18 cellular contexts compared by ENCODE assay signal in genomic region chr11:129946965-129947364, GRCh38. TPM values are rescaled to one million over a fixed set of nuclear protein-coding genes. Genes with fewer than 3 reads are reported as not detected.
DNase-seq lines count a peak whose midpoint lies in the region; ATAC-seq and TF ChIP-seq lines count a peak whose summit lies in the region.
"Had no signal": no experiment of that assay in that cellular context is flagged by ENCODE, and none has a peak within 500 bp of the region (broad histone marks: within the 10 kb centered on the region; RNA-seq: fewer than 3 reads in every experiment).

No MANE protein-coding gene starts in this region.

- H3K9me2 ChIP-seq in GM23338 (ENCODE audit: insufficient read depth), result no peaks in the 10 kb centered on the region
- H3K9me2 ChIP-seq in OCI-LY1 (ENCODE audit: low read depth, low read length), result no peaks in the 10 kb centered on the region

- H3K4me3 ChIP-seq in GM23338 (no peak overlapping the region), OCI-LY1 (ENCODE audit: low read depth, low read length, poor library complexity, severe bottlenecking) (peak overlapping the region; percentile 78), endodermal cell (ENCODE audit: low read length) (no peak overlapping the region), thyroid gland (replicated peaks in 1 of 3) (no peak overlapping the region), esophagus muscularis mucosa (no peak overlapping the region)
- H3K4me3 ChIP-seq: SJSA1 had no signal

- TF ChIP-seq EP300 in esophagus muscularis mucosa (IDR thresholded peaks at IDR 0.05), result no peak

- no peak for TF ChIP-seq CTCF in GM23338 (conservative IDR thresholded peaks at IDR 0.05; ENCODE audit: low read depth in 2 of 2)
- no peak for TF ChIP-seq CTCF in OCI-LY1 (IDR thresholded peaks at IDR 0.05; ENCODE audit: low read length)
- no peak for TF ChIP-seq CTCF in endodermal cell (conservative IDR thresholded peaks at IDR 0.05)
- no peak for TF ChIP-seq CTCF in thyroid gland (IDR thresholded peaks at IDR 0.05)
- no peak for TF ChIP-seq CTCF in esophagus muscularis mucosa (IDR thresholded peaks at IDR 0.05)

- TF ChIP-seq POLR2A in thyroid gland (IDR thresholded peaks at IDR 0.05), result no peak
- TF ChIP-seq POLR2A in esophagus muscularis mucosa (IDR thresholded peaks at IDR 0.05; ENCODE audit: low read depth), result no peak

- H3K4me2 ChIP-seq in GM23338, result no peak overlapping the region
- peak overlapping the region; percentile 76 for H3K4me2 ChIP-seq in OCI-LY1 (ENCODE audit: low read length)

- no peak overlapping the region for H2AFZ ChIP-seq in GM23338
- no peak overlapping the region for H2AFZ ChIP-seq in OCI-LY1 (ENCODE audit: low read length)

- peaks cover 18% of the 10 kb centered on the region for H3K36me3 Mint-ChIP-seq in GM23338 (ENCODE audit: low read depth)
- peaks cover 30% of the 10 kb centered on the region for H3K36me3 Mint-ChIP-seq in endodermal cell (ENCODE audit: low read depth)
- H3K36me3 Mint-ChIP-seq in naive thymus-derived CD8-positive, alpha-beta T cell, result peaks cover 0 to 65% (median 19%) of the 10 kb centered on the region in 3 donors

- ATAC-seq in GM23338 (no peak), GM21367 (IDR thresholded peaks at IDR 0.05; ENCODE audit: unreplicated experiment) (no peak)
- no peak for ATAC-seq in naive thymus-derived CD8-positive, alpha-beta T cell
- ATAC-seq: CD8-positive, alpha-beta T cell; Right ventricle myocardium inferior had no signal

- H3K27ac Mint-ChIP-seq in GM23338, result peak overlapping the region; percentile 60; the same call in 1 of the 2 replicates
- peak overlapping the region; percentile 17 for H3K27ac Mint-ChIP-seq in endodermal cell
- no peak overlapping the region for H3K27ac Mint-ChIP-seq in naive thymus-derived CD8-positive, alpha-beta T cell
- H3K27ac Mint-ChIP-seq: CD8-positive, alpha-beta T cell had no signal

- H3K4me1 ChIP-seq in GM23338 (ENCODE audit: insufficient read depth) (no peaks in the 10 kb centered on the region; the same call in 1 of the 2 replicates), OCI-LY1 (ENCODE audit: insufficient read depth, low read length, severe bottlenecking) (peaks cover 90% of the 10 kb centered on the region), endodermal cell (ENCODE audit: control insufficient read depth, insufficient read depth, low read length) (no peaks in the 10 kb centered on the region), thyroid gland (peaks cover 27 to 31% of the 10 kb centered on the region in 2 donors), esophagus muscularis mucosa (peaks cover 0 to 3% (median 0%) of the 10 kb centered on the region in 4 donors)
- H3K4me1 ChIP-seq: SJSA1 had no signal

- POLR2A ChIA-PET in naive thymus-derived CD8-positive, alpha-beta T cell (lab: Charles Lee), result no interaction called here

- H3K9me3 Mint-ChIP-seq in GM23338 (no peaks in the 10 kb centered on the region), endodermal cell (no peaks in the 10 kb centered on the region)
- H3K9me3 Mint-ChIP-seq in naive thymus-derived CD8-positive, alpha-beta T cell, result no peaks in the 10 kb centered on the region
- H3K9me3 Mint-ChIP-seq: CD8-positive, alpha-beta T cell; HFFc6 had no signal

- H3K4me1 Mint-ChIP-seq in GM23338 (peaks cover 35% of the 10 kb centered on the region), endodermal cell (peaks cover 9% of the 10 kb centered on the region)
- peaks cover 0 to 10% (median 0%) of the 10 kb centered on the region in 4 donors for H3K4me1 Mint-ChIP-seq in naive thymus-derived CD8-positive, alpha-beta T cell

- H3K27me3 ChIP-seq in GM23338 (ENCODE audit: insufficient read depth) (no peaks in the 10 kb centered on the region), OCI-LY1 (ENCODE audit: insufficient read depth, low read length) (no peaks in the 10 kb centered on the region), endodermal cell (ENCODE audit: control insufficient read depth, insufficient read depth, low read length, poor library complexity, severe bottlenecking) (no peaks in the 10 kb centered on the region), thyroid gland (no peaks in the 10 kb centered on the region), esophagus muscularis mucosa (no peaks in the 10 kb centered on the region)
- H3K27me3 ChIP-seq: SJSA1 had no signal

- H3K27ac ChIP-seq in GM23338 (ENCODE audit: low read depth), result no peak overlapping the region
- peak overlapping the region; percentile 100 for H3K27ac ChIP-seq in OCI-LY1 (ENCODE audit: low read depth, low read length, poor library complexity, severe bottlenecking)
- H3K27ac ChIP-seq in endodermal cell (ENCODE audit: low read depth, low read length), result no peak overlapping the region
- peak overlapping the region; percentile 50 to 71 (median 60) for H3K27ac ChIP-seq in thyroid gland
- no peak overlapping the region for H3K27ac ChIP-seq in esophagus muscularis mucosa (replicated peaks in 1 of 4)
- H3K27ac ChIP-seq: SJSA1 had no signal

- no peaks in the 10 kb centered on the region for H3K79me2 ChIP-seq in GM23338 (replicated peaks; ENCODE audit: insufficient read depth)
- peaks cover 41% of the 10 kb centered on the region for H3K79me2 ChIP-seq in OCI-LY1 (ENCODE audit: insufficient read depth, low read length)

- H3F3A ChIP-seq in GM23338 (replicated peaks; ENCODE audit: low read depth), result no peaks in the 10 kb centered on the region
- no peaks in the 10 kb centered on the region; the same call in 1 of the 2 replicates for H3F3A ChIP-seq in OCI-LY1 (ENCODE audit: insufficient read depth, low read length)

- H4K20me1 ChIP-seq in GM23338 (replicated peaks; ENCODE audit: insufficient read depth), result peaks cover 5% of the 10 kb centered on the region; the same call in 1 of the 2 replicates
- no peaks in the 10 kb centered on the region for H4K20me1 ChIP-seq in OCI-LY1 (ENCODE audit: insufficient read depth, low read length)

- H3K27me3 Mint-ChIP-seq in GM23338 (ENCODE audit: insufficient read depth, low read depth, poor library complexity) (peaks cover 4% of the 10 kb centered on the region), endodermal cell (ENCODE audit: insufficient read depth) (no peaks in the 10 kb centered on the region)
- no peaks in the 10 kb centered on the region for H3K27me3 Mint-ChIP-seq in naive thymus-derived CD8-positive, alpha-beta T cell

- H3K36me3 ChIP-seq in GM23338 (ENCODE audit: insufficient read depth) (peaks cover 7% of the 10 kb centered on the region; the same call in 1 of the 2 replicates), OCI-LY1 (ENCODE audit: insufficient read depth, low read length) (peaks cover 36% of the 10 kb centered on the region), endodermal cell (ENCODE audit: control insufficient read depth, insufficient read depth, low read length) (peaks cover 16% of the 10 kb centered on the region), thyroid gland (no peaks in the 10 kb centered on the region), esophagus muscularis mucosa (peaks cover 10 to 50% (median 36%) of the 10 kb centered on the region in 4 donors)
- H3K36me3 ChIP-seq: SJSA1 had no signal

- H3K9me3 ChIP-seq in OCI-LY1 (ENCODE audit: low read length) (no peaks in the 10 kb centered on the region), endodermal cell (ENCODE audit: control insufficient read depth, low read length) (no peaks in the 10 kb centered on the region), thyroid gland (no peaks in the 10 kb centered on the region), esophagus muscularis mucosa (no peaks in the 10 kb centered on the region)
- H3K9me3 ChIP-seq: SJSA1 had no signal

- intact Hi-C loops in thyroid gland (cut with DNase I), result no loop called here
- intact Hi-C loops in esophagus muscularis mucosa (cut with DNase I), result no loop called here

- H3K9ac ChIP-seq in OCI-LY1 (ENCODE audit: low read length), result peak overlapping the region; percentile 83
- H3K9ac ChIP-seq in endodermal cell (ENCODE audit: extremely low read depth, low read length, poor library complexity, severe bottlenecking), result no peak overlapping the region

- H3K4me3 Mint-ChIP-seq in GM23338 (no peak overlapping the region), endodermal cell (no peak overlapping the region)
- no peak overlapping the region for H3K4me3 Mint-ChIP-seq in naive thymus-derived CD8-positive, alpha-beta T cell
- H3K4me3 Mint-ChIP-seq: CD8-positive, alpha-beta T cell; HFFc6 had no signal

- WGBS in endodermal cell (ENCODE audit: insufficient coverage in 1 of 2, insufficient read length in 1 of 2), 2 experiments, result 91 to 98% methylated on average over 14 to 15 of the region's 15 CpGs
- WGBS in thyroid gland, 2 donors, result 62 to 79% methylated on average over 15 of the region's 15 CpGs
- WGBS in esophagus muscularis mucosa, result 97% methylated on average over 15 of the region's 15 CpGs

- DNase-seq in GM23338 (ENCODE audit: low spot score), result no peak
- DNase-seq in endodermal cell, result no peak
- DNase-seq in thyroid gland, result peak; percentile 27 to 44
- no peak for DNase-seq in naive thymus-derived CD8-positive, alpha-beta T cell
- no peak for DNase-seq in esophagus muscularis mucosa (ENCODE audit: extremely low spot score)
- DNase-seq: Calu3; CD8-positive, alpha-beta T cell; GDM1; NCI-H1105 treated with DMSO at 0.1 percent for 48 hours; NCI-H2029 treated with DMSO at 0.1 percent for 48 hours; NCI-H226; NCI-H510A treated with DMSO at 0.1 percent for 48 hours; NCI-H774 had no signal

TF ChIP-seq in GM23338, 12 proteins besides CTCF, POLR2A, EP300 and RAD21 (continues in another document):
- TF ChIP-seq STAT1 (IDR thresholded peaks at IDR 0.05; ENCODE audit: unreplicated experiment), result no peak

RNA-seq across cellular contexts. Expression of gene NFRKB, which starts 51.6 kb away (rescaled TPM):
- total RNA-seq in GM23338 (2014; rRNA removed; shearing (Covaris generic)), result 28.7 and 44.9 TPM in 2 replicates
- 21.7 and 22.4 TPM in 2 replicates for polyA plus RNA-seq in GM23338 (2016; fragmentation: Nextera tagmentation; extraction: Ambion mirVana)
- total RNA-seq in endodermal cell (10 to 100 TPM; 46.1 to 46.5 TPM), thyroid gland (10 to 100 TPM; 48.0 to 91.6 (median 64.3) TPM), esophagus muscularis mucosa (10 to 100 TPM; 15.0 to 33.5 (median 27.5) TPM)
- 38.8 TPM for polyA plus RNA-seq in endodermal cell (2013, experiment 1 of 2)
- 35.3 TPM for polyA plus RNA-seq in endodermal cell (2013, experiment 2 of 2)
- total RNA-seq in naive thymus-derived CD8-positive, alpha-beta T cell, result 10 to 100 TPM; 60.1 to 61.4 TPM
- 10 to 100 TPM; 16.9 to 21.9 (median 17.6) TPM for polyA plus RNA-seq in naive thymus-derived CD8-positive, alpha-beta T cell

RNA-seq across cellular contexts. Expression of gene PRDM10, which starts 55.7 kb away (rescaled TPM):
- 12.5 and 14.9 TPM in 2 replicates for total RNA-seq in GM23338 (2014; rRNA removed; shearing (Covaris generic))
- polyA plus RNA-seq in GM23338 (2016; fragmentation: Nextera tagmentation; extraction: Ambion mirVana), result 4.0 and 5.2 TPM in 2 replicates
- total RNA-seq in endodermal cell (10 to 100 TPM; 15.9 to 16.4 TPM), thyroid gland (10 to 100 TPM in 2 of 4 donors, 1 to 10 TPM in 2; 7.8 to 18.6 (median 9.7) TPM), esophagus muscularis mucosa (1 to 10 TPM; 5.1 to 8.6 (median 7.6) TPM)
- 9.9 TPM for polyA plus RNA-seq in endodermal cell (2013, experiment 1 of 2)
- polyA plus RNA-seq in endodermal cell (2013, experiment 2 of 2), result 9.7 TPM
- total RNA-seq in naive thymus-derived CD8-positive, alpha-beta T cell, result 10 to 100 TPM; 13.6 to 16.5 TPM
- 1 to 10 TPM in 2 of 3 donors, under 1 TPM in 1; 0.87 to 3.7 (median 1.9) TPM for polyA plus RNA-seq in naive thymus-derived CD8-positive, alpha-beta T cell

Comparison
In these comparisons a context has a peak if more than half of its experiments do, and no peak if none do; other contexts are left out.
1. DNase-seq: peak in thyroid gland (2 of 2); none in GM23338 (single experiment), endodermal cell (single experiment), naive thymus-derived CD8-positive, alpha-beta T cell (0 of 10) and esophagus muscularis mucosa (single experiment).
2. H3K27ac ChIP-seq: peak in OCI-LY1 (single experiment) and thyroid gland (3 of 3); none in GM23338 (single experiment), endodermal cell (single experiment) and esophagus muscularis mucosa (0 of 4).
3. H3K27ac Mint-ChIP-seq: peak in GM23338 (single experiment) and endodermal cell (single experiment); none in naive thymus-derived CD8-positive, alpha-beta T cell (0 of 10).